ENCODE assay signal across 23 cellular contexts in genomic region chr11:57231539-57232253, GRCh38. TPM values are rescaled to one million over a fixed set of nuclear protein-coding genes. Genes with fewer than 3 reads are reported as not detected.
"Had no signal": no experiment of that assay in that cellular context is flagged by ENCODE, and none has a peak within 500 bp of the region (broad histone marks: within the 10 kb centered on the region; RNA-seq: fewer than 3 reads in every experiment).

No MANE protein-coding gene starts in this region.

- H3K27ac ChIP-seq: hepatocyte, left lung, upper lobe of left lung had no signal

- FAIRE-seq: keratinocyte, small intestine, TTC549 had no signal

- H3K27ac Mint-ChIP-seq: activated CD4-positive, alpha-beta T cell treated with anti-CD3 and anti-CD28 coated beads, Interleukin-2, amount 10 ng/mL, durations not matched to agents 24 days and 14 days; activated naive CD8-positive, alpha-beta T cell treated with anti-CD3 and anti-CD28 coated beads for 36 hours; WTC11 had no signal

- H3K27me3 ChIP-seq: gastrocnemius medialis, upper lobe of left lung had no signal

- H3K4me1 ChIP-seq: left lung had no signal

- ATAC-seq: left lung had no signal

- H3K4me2 ChIP-seq: hepatocyte had no signal

- H3K9me3 Mint-ChIP-seq: activated CD4-positive, alpha-beta T cell treated with anti-CD3 and anti-CD28 coated beads, Interleukin-2, amount 10 ng/mL, durations not matched to agents 24 days and 14 days; activated naive CD8-positive, alpha-beta T cell treated with anti-CD3 and anti-CD28 coated beads for 36 hours; nephron; WTC11 had no signal

- H3K4me3 Mint-ChIP-seq: activated CD4-positive, alpha-beta T cell treated with anti-CD3 and anti-CD28 coated beads, Interleukin-2, amount 10 ng/mL, durations not matched to agents 24 days and 14 days; activated naive CD8-positive, alpha-beta T cell treated with anti-CD3 and anti-CD28 coated beads for 36 hours; WTC11 had no signal

- H3K36me3 ChIP-seq: gastrocnemius medialis, left lung, upper lobe of left lung had no signal

- H3K4me3 ChIP-seq: gastrocnemius medialis, hepatocyte, left lung, upper lobe of left lung had no signal

- H3K36me3 Mint-ChIP-seq: activated naive CD8-positive, alpha-beta T cell treated with anti-CD3 and anti-CD28 coated beads for 36 hours; WTC11 had no signal

- H3K79me2 ChIP-seq: hepatocyte had no signal

- H3K9me3 ChIP-seq: gastrocnemius medialis, left lung, upper lobe of left lung had no signal

- H2AFZ ChIP-seq: hepatocyte had no signal

- DNase-seq: activated CD4-positive, alpha-beta T cell treated with anti-CD3 and anti-CD28 coated beads, Interleukin-2, amount 10 ng/mL, durations not matched to agents 24 days and 14 days; activated CD8-positive, alpha-beta memory T cell treated with anti-CD3 and anti-CD28 coated beads, Interleukin-2, amount 50 U/mL, for 48 hours; activated gamma-delta T cell treated with Interleukin-2 at 50 U/mL for 16 hours; activated naive CD8-positive, alpha-beta T cell treated with anti-CD3 and anti-CD28 coated beads for 36 hours; erythroblast; gastrocnemius medialis; left lung; small intestine; stimulated activated CD4-positive, alpha-beta T cell treated with anti-CD3 and anti-CD28 coated beads, Interleukin-4, amount 100 ng/mL, for 4 hours; stimulated activated CD8-positive, alpha-beta memory T cell treated with anti-CD3 and anti-CD28 coated beads, Interleukin-4, amount 100 ng/mL, for 48 hours; stimulated activated naive CD4-positive, alpha-beta T cell treated with Interleukin-2 at 50 U/mL for 16 hours; SW 1271 had no signal

- H3K4me1 Mint-ChIP-seq: activated CD4-positive, alpha-beta T cell treated with anti-CD3 and anti-CD28 coated beads, Interleukin-2, amount 10 ng/mL, durations not matched to agents 24 days and 14 days; activated naive CD8-positive, alpha-beta T cell treated with anti-CD3 and anti-CD28 coated beads for 36 hours had no signal

RNA-seq across cellular contexts. Expression of gene APLNR, which starts 5.4 kb away (rescaled TPM):
- total RNA-seq: activated CD4-positive, alpha-beta T cell treated with anti-CD3 and anti-CD28 coated beads, Interleukin-2, amount 10 ng/mL, durations not matched to agents 24 days and 14 days; activated naive CD8-positive, alpha-beta T cell treated with anti-CD3 and anti-CD28 coated beads for 36 hours; chondrocyte; osteoblast; pulmonary artery endothelial cell; SK-MEL-5; T-helper 2 cell treated with Interferon-gamma antibody and Interleukin-4, amounts not matched to agents 100 ng/mL and 5 ng/mL, for 36 hours had no signal
- polyA plus RNA-seq: keratinocyte had no signal

RNA-seq across cellular contexts. Expression of gene LRRC55, which starts 49.9 kb away (rescaled TPM):
- total RNA-seq: activated CD4-positive, alpha-beta T cell treated with anti-CD3 and anti-CD28 coated beads, Interleukin-2, amount 10 ng/mL, durations not matched to agents 24 days and 14 days; activated naive CD8-positive, alpha-beta T cell treated with anti-CD3 and anti-CD28 coated beads for 36 hours; chondrocyte; gastrocnemius medialis; osteoblast; pulmonary artery endothelial cell; SK-MEL-5; T-helper 2 cell treated with Interferon-gamma antibody and Interleukin-4, amounts not matched to agents 100 ng/mL and 5 ng/mL, for 36 hours had no signal
- polyA plus RNA-seq: hepatocyte, keratinocyte had no signal
